ENCODE assay signal across 18 cellular contexts in genomic region chr9:108463927-108464606, GRCh38.
DNase-seq lines count a peak whose midpoint lies in the region; ATAC-seq and TF ChIP-seq lines count a peak whose summit lies in the region.
"Had no signal": no experiment of that assay in that cellular context is flagged by ENCODE, and none has a peak within 500 bp of the region (broad histone marks: within the 10 kb centered on the region; RNA-seq: fewer than 3 reads in every experiment).

No MANE protein-coding gene starts in this region.

- no peak overlapping the region for H3K27ac Mint-ChIP-seq in progenitor cell of endocrine pancreas
- H3K27ac Mint-ChIP-seq: B cell; CD4-positive, alpha-beta T cell had no signal

- TF ChIP-seq CTCF in fibroblast of mammary gland (conservative IDR thresholded peaks at IDR 0.05; ENCODE audit: control insufficient read depth, insufficient read depth, low read depth, low read length): no peak
- TF ChIP-seq CTCF in progenitor cell of endocrine pancreas (IDR thresholded peaks at IDR 0.05; ENCODE audit: unreplicated experiment): no peak

- peaks cover 5% of the 10 kb centered on the region for H3K9me3 Mint-ChIP-seq in progenitor cell of endocrine pancreas (ENCODE audit: low read depth)
- H3K9me3 Mint-ChIP-seq: CD4-positive, alpha-beta T cell had no signal

- H3K4me1 Mint-ChIP-seq in progenitor cell of endocrine pancreas (ENCODE audit: low read depth): no peaks in the 10 kb centered on the region
- H3K4me1 Mint-ChIP-seq: B cell had no signal

- DNase-seq in AG08395 (ENCODE audit: low spot score): peak; percentile 41
- peak; percentile 53 for DNase-seq in MG63
- peak; percentile 57 for DNase-seq in fibroblast of mammary gland (ENCODE audit: low read depth)
- DNase-seq in myocyte (ENCODE audit: low read depth): peak; percentile 22
- DNase-seq in 8988T: no peak
- DNase-seq in progenitor cell of endocrine pancreas (ENCODE audit: low spot score, unreplicated experiment): no peak
- DNase-seq: CD4-positive, alpha-beta T cell; DMS79; Karpas-422; NCI-H1417 treated with DMSO at 0.1 percent for 48 hours; NCI-H2029 treated with DMSO at 0.1 percent for 48 hours; NCI-H510A; NCI-H82; SHP77 had no signal

- no peak for ATAC-seq in HG03565 (IDR thresholded peaks at IDR 0.05; ENCODE audit: unreplicated experiment)
- no peak for ATAC-seq in GM18858 (IDR thresholded peaks at IDR 0.05; ENCODE audit: unreplicated experiment)
- ATAC-seq: Panc1 had no signal

- H3K27me3 ChIP-seq in MG63: no peaks in the 10 kb centered on the region

- peaks cover 64% of the 10 kb centered on the region for H3K27me3 Mint-ChIP-seq in progenitor cell of endocrine pancreas
- H3K27me3 Mint-ChIP-seq: CD4-positive, alpha-beta T cell had no signal

- H3K4me3 ChIP-seq in MG63 (no peak overlapping the region), fibroblast of mammary gland (ENCODE audit: control insufficient read depth, low read depth, low read length) (no peak overlapping the region)

- H3K9me3 ChIP-seq in MG63: no peaks in the 10 kb centered on the region

- no peak overlapping the region for H3K4me3 Mint-ChIP-seq in progenitor cell of endocrine pancreas (ENCODE audit: low read depth)
- H3K4me3 Mint-ChIP-seq: B cell; CD4-positive, alpha-beta T cell had no signal

- no peaks in the 10 kb centered on the region for H3K36me3 Mint-ChIP-seq in progenitor cell of endocrine pancreas (ENCODE audit: insufficient read depth)

- no peaks in the 10 kb centered on the region for H3K36me3 ChIP-seq in MG63

Comparison
In these comparisons a context has a peak if more than half of its experiments do, and no peak if none do; other contexts are left out.
1. DNase-seq: peak in AG08395 (single experiment), MG63 (single experiment), fibroblast of mammary gland (single experiment) and myocyte (single experiment); none in 8988T (single experiment) and progenitor cell of endocrine pancreas (single experiment).